24 cellular contexts compared by ENCODE assay signal in genomic region chr10:56508562-56508961, GRCh38.
DNase-seq lines count a peak whose midpoint lies in the region; ATAC-seq, FAIRE-seq and TF ChIP-seq lines count a peak whose summit lies in the region.
"Had no signal": no experiment of that assay in that cellular context is flagged by ENCODE, and none has a peak within 500 bp of the region (broad histone marks: within the 10 kb centered on the region; RNA-seq: fewer than 3 reads in every experiment).

No MANE protein-coding gene starts in this region.

- H3F3A ChIP-seq in OCI-LY1 (ENCODE audit: insufficient read depth, low read length), result no peaks in the 10 kb centered on the region

- peaks cover 17% of the 10 kb centered on the region for H3K9me3 Mint-ChIP-seq in stimulated activated effector memory CD8-positive, alpha-beta T cell treated with anti-CD3 and anti-CD28 coated beads, Interleukin-12 subunit alpha, Interleukin-12 subunit beta, amount 100 ng/mL, for 72 hours

- H3K4me2 ChIP-seq in OCI-LY1 (ENCODE audit: low read length) (no peak overlapping the region), OCI-LY7 (ENCODE audit: low read length) (no peak overlapping the region)
- H3K4me2 ChIP-seq: BLaER1 had no signal

- POLR2A ChIA-PET in OCI-LY7 (lab: Charles Lee), result no interaction called here

- H3K79me2 ChIP-seq in OCI-LY1 (ENCODE audit: insufficient read depth, low read length), result no peaks in the 10 kb centered on the region
- no peaks in the 10 kb centered on the region for H3K79me2 ChIP-seq in OCI-LY7 (ENCODE audit: insufficient read depth, low read depth, low read length)

- no peak overlapping the region for H3K4me3 Mint-ChIP-seq in stimulated activated effector memory CD8-positive, alpha-beta T cell treated with anti-CD3 and anti-CD28 coated beads, Interleukin-12 subunit alpha, Interleukin-12 subunit beta, amount 100 ng/mL, for 72 hours
- H3K4me3 Mint-ChIP-seq: CD14-positive monocyte; CD4-positive, alpha-beta memory T cell; CD4-positive, CD25-positive, alpha-beta regulatory T cell; CD8-positive, alpha-beta memory T cell had no signal

- peaks cover 8% of the 10 kb centered on the region; the same call in 1 of the 2 replicates for H3K9me3 ChIP-seq in OCI-LY1 (ENCODE audit: low read length)
- peaks cover 4% of the 10 kb centered on the region; the same call in 1 of the 2 replicates for H3K9me3 ChIP-seq in OCI-LY7 (ENCODE audit: low read length)
- H3K9me3 ChIP-seq in kidney (ENCODE audit: control insufficient read depth in 1 of 2, low read length in 2 of 2), result no peaks in the 10 kb centered on the region
- no peaks in the 10 kb centered on the region for H3K9me3 ChIP-seq in uterus
- H3K9me3 ChIP-seq: BE2C, BLaER1 had no signal

- H3K36me3 ChIP-seq in OCI-LY1 (ENCODE audit: insufficient read depth, low read length), result no peaks in the 10 kb centered on the region
- no peaks in the 10 kb centered on the region for H3K36me3 ChIP-seq in OCI-LY7 (ENCODE audit: insufficient read depth, low read length)
- no peaks in the 10 kb centered on the region for H3K36me3 ChIP-seq in kidney (ENCODE audit: control insufficient read depth in 1 of 2, insufficient read depth in 2 of 2, low read length in 2 of 2)
- H3K36me3 ChIP-seq in uterus, result no peaks in the 10 kb centered on the region
- H3K36me3 ChIP-seq: BE2C, BLaER1 had no signal

- intact Hi-C loops in OCI-LY7 (cut with micrococcal nuclease; ENCODE audit: unreplicated experiment), result no loop called here
- intact Hi-C loops in kidney (cut with DNase I), result no loop called here
- intact Hi-C loops in uterus (cut with DNase I; ENCODE audit: low total_unique reads), result no loop called here

- H3K27ac ChIP-seq in OCI-LY1 (ENCODE audit: low read depth, low read length, poor library complexity, severe bottlenecking) (no peak overlapping the region), OCI-LY7 (ENCODE audit: low read depth, low read length, poor library complexity, severe bottlenecking) (no peak overlapping the region), kidney (ENCODE audit: low read depth in 2 of 2, low read length in 2 of 2) (no peak overlapping the region), uterus (no peak overlapping the region)
- H3K27ac ChIP-seq: BLaER1 had no signal

- no peak for ATAC-seq in stimulated activated effector memory CD8-positive, alpha-beta T cell treated with anti-CD3 and anti-CD28 coated beads, Interleukin-12 subunit alpha, Interleukin-12 subunit beta, amount 100 ng/mL, for 72 hours

- no peak for FAIRE-seq in kidney (lab: Jason Lieb, UNC)
- FAIRE-seq: A204.1, G401.6, GM12891, GM19239 had no signal

- TF ChIP-seq POLR2A in uterus (IDR thresholded peaks at IDR 0.05), result no peak

- TF ChIP-seq CTCF in OCI-LY1 (IDR thresholded peaks at IDR 0.05; ENCODE audit: low read length), result no peak
- no peak for TF ChIP-seq CTCF in OCI-LY7 (conservative IDR thresholded peaks at IDR 0.05; ENCODE audit: low read length)
- no peak for TF ChIP-seq CTCF in kidney (IDR thresholded peaks at IDR 0.05; ENCODE audit: borderline replicate concordance, extremely low read depth, insufficient read depth)
- no peak for TF ChIP-seq CTCF in uterus (IDR thresholded peaks at IDR 0.05)

- no peak overlapping the region for H3K27ac Mint-ChIP-seq in stimulated activated effector memory CD8-positive, alpha-beta T cell treated with anti-CD3 and anti-CD28 coated beads, Interleukin-12 subunit alpha, Interleukin-12 subunit beta, amount 100 ng/mL, for 72 hours
- H3K27ac Mint-ChIP-seq: CD14-positive monocyte; CD4-positive, alpha-beta memory T cell; CD4-positive, CD25-positive, alpha-beta regulatory T cell; CD8-positive, alpha-beta memory T cell had no signal

- H2AFZ ChIP-seq in OCI-LY1 (ENCODE audit: low read length) (peak overlapping the region; percentile 58; the same call in 1 of the 2 replicates), OCI-LY7 (ENCODE audit: low read length) (peak overlapping the region; percentile 49; the same call in 1 of the 2 replicates)

- CTCF ChIA-PET in OCI-LY7 (lab: Charles Lee; ENCODE audit: unreplicated experiment), result no interaction called here

- H3K36me3 Mint-ChIP-seq in stimulated activated effector memory CD8-positive, alpha-beta T cell treated with anti-CD3 and anti-CD28 coated beads, Interleukin-12 subunit alpha, Interleukin-12 subunit beta, amount 100 ng/mL, for 72 hours, result no peaks in the 10 kb centered on the region
- H3K36me3 Mint-ChIP-seq: CD14-positive monocyte; CD4-positive, alpha-beta memory T cell; CD4-positive, CD25-positive, alpha-beta regulatory T cell; CD8-positive, alpha-beta memory T cell had no signal

- H4K20me1 ChIP-seq in OCI-LY1 (ENCODE audit: insufficient read depth, low read length), result no peaks in the 10 kb centered on the region
- no peaks in the 10 kb centered on the region for H4K20me1 ChIP-seq in OCI-LY7 (ENCODE audit: insufficient read depth, low read length)
- H4K20me1 ChIP-seq: BLaER1 had no signal

- H3K9me2 ChIP-seq in OCI-LY1 (ENCODE audit: low read depth, low read length), result no peaks in the 10 kb centered on the region
- no peaks in the 10 kb centered on the region for H3K9me2 ChIP-seq in OCI-LY7 (ENCODE audit: insufficient read depth, low read length)

- H3K4me1 ChIP-seq in OCI-LY1 (ENCODE audit: insufficient read depth, low read length, severe bottlenecking) (peaks cover 16% of the 10 kb centered on the region), OCI-LY7 (ENCODE audit: insufficient read depth, low read length, poor library complexity, severe bottlenecking) (peaks cover 2% of the 10 kb centered on the region), kidney (ENCODE audit: control insufficient read depth in 1 of 2, insufficient read depth in 1 of 2, low read depth in 1 of 2, low read length in 2 of 2) (no peaks in the 10 kb centered on the region), uterus (no peaks in the 10 kb centered on the region)
- H3K4me1 ChIP-seq: BE2C, BLaER1 had no signal

- H3K27me3 ChIP-seq in OCI-LY1 (ENCODE audit: insufficient read depth, low read length), result no peaks in the 10 kb centered on the region
- H3K27me3 ChIP-seq in uterus, result no peaks in the 10 kb centered on the region
- H3K27me3 ChIP-seq: BE2C, BLaER1 had no signal

- no peak for DNase-seq in OCI-LY7 (ENCODE audit: low spot score)
- DNase-seq in kidney, result peak; percentile 37
- no peak for DNase-seq in HPDE6-E6E7 (ENCODE audit: extremely low spot score)
- no peak for DNase-seq in uterus
- DNase-seq in stimulated activated effector memory CD8-positive, alpha-beta T cell treated with anti-CD3 and anti-CD28 coated beads, Interleukin-12 subunit alpha, Interleukin-12 subunit beta, amount 100 ng/mL, for 72 hours (ENCODE audit: low spot score in 2 of 2), result no peak
- DNase-seq: 8988T; ACHN; BE2C; C1 segment of cervical spinal cord; CD4-positive, alpha-beta memory T cell; CD4-positive, CD25-positive, alpha-beta regulatory T cell; CD8-positive, alpha-beta memory T cell; COR-L47; DMS 273 treated with DMSO at 0.1 percent for 48 hours; DMS153; DMS79 treated with DMSO at 0.1 percent for 48 hours; GF-D8 had no signal

- H3K9ac ChIP-seq in OCI-LY1 (ENCODE audit: low read length) (no peak overlapping the region), kidney (ENCODE audit: low read length in 2 of 2) (no peak overlapping the region)
- H3K9ac ChIP-seq: BLaER1 had no signal

- no peaks in the 10 kb centered on the region for H3K4me1 Mint-ChIP-seq in stimulated activated effector memory CD8-positive, alpha-beta T cell treated with anti-CD3 and anti-CD28 coated beads, Interleukin-12 subunit alpha, Interleukin-12 subunit beta, amount 100 ng/mL, for 72 hours
- H3K4me1 Mint-ChIP-seq: CD14-positive monocyte; CD4-positive, alpha-beta memory T cell; CD4-positive, CD25-positive, alpha-beta regulatory T cell; CD8-positive, alpha-beta memory T cell had no signal

- BruUV-seq in OCI-LY7 (replicated peaks; lab: Mats Ljungman, UMichigan), result no TSS peak

- H3K4me3 ChIP-seq in OCI-LY1 (ENCODE audit: low read depth, low read length, poor library complexity, severe bottlenecking), result no peak overlapping the region
- H3K4me3 ChIP-seq in OCI-LY7 (ENCODE audit: low read depth, low read length, poor library complexity, severe bottlenecking), result no peak overlapping the region
- no peak overlapping the region for H3K4me3 ChIP-seq in kidney (ENCODE audit: low read length in 2 of 2)
- H3K4me3 ChIP-seq in uterus, result no peak overlapping the region
- H3K4me3 ChIP-seq: BLaER1 had no signal
